33 cellular contexts compared by ENCODE assay signal in genomic region chr16:2199621-2200139, GRCh38. TPM values are rescaled to one million over a fixed set of nuclear protein-coding genes. Genes with fewer than 3 reads are reported as not detected.
"Had no signal": no experiment of that assay in that cellular context is flagged by ENCODE, and none has a peak within 500 bp of the region (broad histone marks: within the 10 kb centered on the region; RNA-seq: fewer than 3 reads in every experiment).

No MANE protein-coding gene starts in this region.

- DNase-seq: activated B cell treated with CpG ODN at 0.5 μM for 24 hours; activated CD4-positive, alpha-beta T cell treated with anti-CD3 and anti-CD28 coated beads for 48 hours; activated CD4-positive, alpha-beta T cell treated with anti-CD3 and anti-CD28 coated beads, Interleukin-2, amount 50 U/mL, for 1 hour; activated CD4-positive, alpha-beta T cell treated with anti-CD3 and anti-CD28 coated beads, Interleukin-2, amount 50 U/mL, for 48 hours; activated CD8-positive, alpha-beta memory T cell treated with anti-CD3 and anti-CD28 coated beads, Interleukin-2, amount 10 ng/mL, durations not matched to agents 7 days and 5 days; activated CD8-positive, alpha-beta memory T cell treated with anti-CD3 and anti-CD28 coated beads, Interleukin-2, amount 50 U/mL, for 4 hours; activated CD8-positive, alpha-beta T cell treated with anti-CD3 and anti-CD28 coated beads, Interleukin-2, amount 10 ng/mL, durations not matched to agents 7 days and 5 days; activated gamma-delta T cell; activated naive CD4-positive, alpha-beta T cell; activated naive CD4-positive, alpha-beta T cell treated with anti-CD3 and anti-CD28 coated beads, Interleukin-2, amount 10 ng/mL, durations not matched to agents 7 days and 5 days; activated naive CD8-positive, alpha-beta T cell treated with anti-CD3 and anti-CD28 coated beads, Interleukin-2, amount 10 ng/mL, durations not matched to agents 7 days and 5 days; activated T-cell treated with anti-CD3 and anti-CD28 coated beads, Interleukin-2, amount 50 U/mL, for 1 hour; activated T-cell treated with anti-CD3 and anti-CD28 coated beads, Interleukin-2, amount 50 U/mL, for 48 hours; brain microvascular endothelial cell; dorsolateral prefrontal cortex; effector memory CD4-positive, alpha-beta T cell; endodermal cell; foreskin fibroblast; T-helper 1 cell; T-helper 17 cell; T1000; WERI-Rb-1 had no signal

- H3K36me3 ChIP-seq: ascending aorta, brain microvascular endothelial cell had no signal

- FAIRE-seq: bronchial epithelial cell, frontal cortex had no signal

- H3K4me3 Mint-ChIP-seq: activated B cell treated with CpG ODN at 0.5 μM for 24 hours; activated CD8-positive, alpha-beta memory T cell treated with anti-CD3 and anti-CD28 coated beads, Interleukin-2, amount 10 ng/mL, durations not matched to agents 7 days and 5 days; activated CD8-positive, alpha-beta T cell treated with anti-CD3 and anti-CD28 coated beads, Interleukin-2, amount 10 ng/mL, durations not matched to agents 7 days and 5 days; activated naive CD4-positive, alpha-beta T cell treated with anti-CD3 and anti-CD28 coated beads, Interleukin-2, amount 10 ng/mL, durations not matched to agents 7 days and 5 days; activated naive CD8-positive, alpha-beta T cell treated with anti-CD3 and anti-CD28 coated beads, Interleukin-2, amount 10 ng/mL, durations not matched to agents 7 days and 5 days; activated T-helper 1 cell treated with anti-CD3 and anti-CD28 coated beads, Interleukin-12 subunit alpha, Interleukin-12 subunit beta, Interleukin-2, Interleukin-4 antibody, amounts not matched to agents 30 ng/mL and 10 ng/mL and 1 ng/mL, durations not matched to agents 14 hours and 24 hours and 36 hours; central memory CD8-positive, alpha-beta T cell; dendritic cell treated with granulocyte-macrophage colony-stimulating factor and Interleukin-4, amounts not matched to agents 40 ng/mL and 50 ng/mL, for 4 days; endodermal cell; T-helper 17 cell; T-helper 2 cell treated with Interferon-gamma antibody and Interleukin-4, amounts not matched to agents 5 μg/mL and 100 μg/mL, for 36 hours had no signal

- H3K4me3 ChIP-seq: ascending aorta, coronary artery, dorsolateral prefrontal cortex had no signal

- H3K27ac ChIP-seq: ascending aorta, brain microvascular endothelial cell, coronary artery, dorsolateral prefrontal cortex, WERI-Rb-1 had no signal

- H3K36me3 Mint-ChIP-seq: activated naive CD4-positive, alpha-beta T cell treated with anti-CD3 and anti-CD28 coated beads, Interleukin-2, amount 10 ng/mL, durations not matched to agents 7 days and 5 days; activated naive CD4-positive, alpha-beta T cell treated with anti-CD3 and anti-CD28 coated beads, Interleukin-2, amount 50 U/mL, for 72 hours; activated naive CD8-positive, alpha-beta T cell treated with anti-CD3 and anti-CD28 coated beads, Interleukin-2, amount 10 ng/mL, durations not matched to agents 7 days and 5 days had no signal

- H3K27ac Mint-ChIP-seq: activated B cell treated with CpG ODN at 0.5 μM for 24 hours; activated CD8-positive, alpha-beta memory T cell treated with anti-CD3 and anti-CD28 coated beads, Interleukin-2, amount 10 ng/mL, durations not matched to agents 7 days and 5 days; activated CD8-positive, alpha-beta T cell treated with anti-CD3 and anti-CD28 coated beads, Interleukin-2, amount 10 ng/mL, durations not matched to agents 7 days and 5 days; activated naive CD4-positive, alpha-beta T cell treated with anti-CD3 and anti-CD28 coated beads, Interleukin-2, amount 10 ng/mL, durations not matched to agents 7 days and 5 days; activated naive CD4-positive, alpha-beta T cell treated with anti-CD3 and anti-CD28 coated beads, Interleukin-2, amount 50 U/mL, for 72 hours; activated naive CD8-positive, alpha-beta T cell treated with anti-CD3 and anti-CD28 coated beads, Interleukin-2, amount 10 ng/mL, durations not matched to agents 7 days and 5 days; activated T-helper 1 cell treated with anti-CD3 and anti-CD28 coated beads, Interleukin-12 subunit alpha, Interleukin-12 subunit beta, Interleukin-2, Interleukin-4 antibody, amounts not matched to agents 30 ng/mL and 10 ng/mL and 1 ng/mL, durations not matched to agents 14 hours and 24 hours and 36 hours; dendritic cell treated with granulocyte-macrophage colony-stimulating factor and Interleukin-4, amounts not matched to agents 40 ng/mL and 50 ng/mL, for 4 days; endodermal cell; T-helper 17 cell; T-helper 2 cell treated with Interferon-gamma antibody and Interleukin-4, amounts not matched to agents 5 μg/mL and 100 μg/mL, for 36 hours had no signal

- H3K9me3 Mint-ChIP-seq: activated B cell treated with CpG ODN at 0.5 μM for 24 hours; activated naive CD4-positive, alpha-beta T cell treated with anti-CD3 and anti-CD28 coated beads, Interleukin-2, amount 10 ng/mL, durations not matched to agents 7 days and 5 days; activated naive CD4-positive, alpha-beta T cell treated with anti-CD3 and anti-CD28 coated beads, Interleukin-2, amount 50 U/mL, for 72 hours; activated naive CD8-positive, alpha-beta T cell treated with anti-CD3 and anti-CD28 coated beads, Interleukin-2, amount 10 ng/mL, durations not matched to agents 7 days and 5 days; activated T-helper 1 cell treated with anti-CD3 and anti-CD28 coated beads, Interleukin-12 subunit alpha, Interleukin-12 subunit beta, Interleukin-2, Interleukin-4 antibody, amounts not matched to agents 30 ng/mL and 10 ng/mL and 1 ng/mL, durations not matched to agents 14 hours and 24 hours and 36 hours; central memory CD8-positive, alpha-beta T cell; dendritic cell treated with granulocyte-macrophage colony-stimulating factor and Interleukin-4, amounts not matched to agents 40 ng/mL and 50 ng/mL, for 4 days; T-helper 2 cell treated with Interferon-gamma antibody and Interleukin-4, amounts not matched to agents 5 μg/mL and 100 μg/mL, for 36 hours had no signal

- H3K4me1 Mint-ChIP-seq: endodermal cell had no signal

- ATAC-seq: activated CD4-positive, CD25-positive, alpha-beta regulatory T cell treated with anti-CD3 and anti-CD28 coated beads, Interleukin-2, amount 50 U/mL, for 24 hours; activated CD8-positive, alpha-beta memory T cell treated with anti-CD3 and anti-CD28 coated beads, Interleukin-2, amount 10 ng/mL, durations not matched to agents 7 days and 5 days; activated CD8-positive, alpha-beta T cell treated with anti-CD3 and anti-CD28 coated beads, Interleukin-2, amount 10 ng/mL, durations not matched to agents 7 days and 5 days; activated naive CD4-positive, alpha-beta T cell treated with anti-CD3 and anti-CD28 coated beads, Interleukin-2, amount 50 U/mL, for 72 hours; esophagus mucosa; T-helper 17 cell had no signal

- H3K9me3 ChIP-seq: ascending aorta had no signal

RNA-seq across cellular contexts. Expression of gene CASKIN1, which starts 3.3 kb away (rescaled TPM):
- total RNA-seq: activated B cell treated with CpG ODN at 0.5 μM for 24 hours, ascending aorta had no signal
